Comparison of ENCODE assay signal across 8 cellular contexts in genomic region chr13:22926176-22927007, GRCh38.
A peak's percentile ranks its signal among the peaks of the same experiment; 100 is the strongest.
DNase-seq lines count a peak whose midpoint lies in the region; ATAC-seq and TF ChIP-seq lines count a peak whose summit lies in the region.

No MANE protein-coding gene starts in this region.

- H3K4me3 Mint-ChIP-seq in naive thymus-derived CD4-positive, alpha-beta T cell = peak overlapping the region in 6 of 10 donors; percentile 12 to 77 (median 52)

- TF ChIP-seq EP300 in esophagus muscularis mucosa (IDR thresholded peaks at IDR 0.05) = no peak

- H3K9me3 Mint-ChIP-seq in naive thymus-derived CD4-positive, alpha-beta T cell = peaks cover 0 to 17% (median 2%) of the 10 kb centered on the region in 11 donors

- POLR2A ChIA-PET in naive thymus-derived CD4-positive, alpha-beta T cell (lab: Charles Lee) = no interaction called here

- H3K36me3 Mint-ChIP-seq in naive thymus-derived CD4-positive, alpha-beta T cell = peaks cover 0 to 7% (median 0%) of the 10 kb centered on the region in 5 donors

- WGBS in esophagus muscularis mucosa = 8% methylated on average over 34 of the region's 70 CpGs

- H3K4me1 Mint-ChIP-seq in naive thymus-derived CD4-positive, alpha-beta T cell = peaks cover 3 to 18% (median 8%) of the 10 kb centered on the region in 7 donors

- H3K27ac Mint-ChIP-seq in naive thymus-derived CD4-positive, alpha-beta T cell = no peak overlapping the region

- ATAC-seq in HG03045 (IDR thresholded peaks at IDR 0.05; ENCODE audit: unreplicated experiment) = peak; percentile 36
- ATAC-seq in naive thymus-derived CD4-positive, alpha-beta T cell = peak; percentile 40
- no peak for ATAC-seq in HG03108 (IDR thresholded peaks at IDR 0.05; ENCODE audit: unreplicated experiment)
- no peak for ATAC-seq in HG03342 (IDR thresholded peaks at IDR 0.05; ENCODE audit: unreplicated experiment)

- DNase-seq in Ammon's horn (ENCODE audit: low spot score) (peak; percentile 49), esophagus muscularis mucosa (ENCODE audit: extremely low spot score) (no peak), NCI-H2227 treated with DMSO at 0.1 percent for 48 hours (lab: John Stamatoyannopoulos, UW) (no peak), BE2C (no peak)
- no peak for DNase-seq in naive thymus-derived CD4-positive, alpha-beta T cell

- H3K27me3 ChIP-seq in esophagus muscularis mucosa (no peaks in the 10 kb centered on the region), BE2C (no peaks in the 10 kb centered on the region)
- H3K27me3 ChIP-seq in naive thymus-derived CD4-positive, alpha-beta T cell (ENCODE audit: control insufficient read depth in 2 of 2, insufficient read depth in 2 of 2, low read length in 2 of 2) = no peaks in the 10 kb centered on the region

- H3K9me3 ChIP-seq in esophagus muscularis mucosa (no peaks in the 10 kb centered on the region), BE2C (no peaks in the 10 kb centered on the region; the same call in 1 of the 2 replicates)
- H3K9me3 ChIP-seq in naive thymus-derived CD4-positive, alpha-beta T cell (ENCODE audit: control insufficient read depth in 2 of 3, low read length in 3 of 3) = no peaks in the 10 kb centered on the region

- H3K27me3 Mint-ChIP-seq in naive thymus-derived CD4-positive, alpha-beta T cell = peaks cover 31 to 52% (median 40%) of the 10 kb centered on the region in 5 donors

- no peaks in the 10 kb centered on the region for H3K36me3 ChIP-seq in esophagus muscularis mucosa
- H3K36me3 ChIP-seq in naive thymus-derived CD4-positive, alpha-beta T cell (ENCODE audit: control insufficient read depth in 2 of 3, insufficient read depth in 3 of 3, low read length in 3 of 3) = no peaks in the 10 kb centered on the region
- H3K36me3 ChIP-seq in BE2C = no peaks in the 10 kb centered on the region

- TF ChIP-seq POLR2A in esophagus muscularis mucosa (IDR thresholded peaks at IDR 0.05; ENCODE audit: low read depth) = no peak

- TF ChIP-seq CTCF in esophagus muscularis mucosa (IDR thresholded peaks at IDR 0.05) = peak in 1 of 3 experiments; percentile 10
- no peak for TF ChIP-seq CTCF in BE2C (IDR thresholded peaks at IDR 0.05; ENCODE audit: low read depth, low read length)

- peak overlapping the region; percentile 58 to 83 (median 70) for H3K27ac ChIP-seq in esophagus muscularis mucosa (replicated peaks in 1 of 4)
- H3K27ac ChIP-seq in naive thymus-derived CD4-positive, alpha-beta T cell (ENCODE audit: low read depth, low read length) = no peak overlapping the region

- H3K4me1 ChIP-seq in esophagus muscularis mucosa (peaks cover 0 to 25% (median 13%) of the 10 kb centered on the region in 4 donors), BE2C (no peaks in the 10 kb centered on the region)
- H3K4me1 ChIP-seq in naive thymus-derived CD4-positive, alpha-beta T cell (ENCODE audit: control insufficient read depth in 2 of 2, insufficient read depth in 2 of 2, low read length in 2 of 2) = no peaks in the 10 kb centered on the region

- intact Hi-C loops in esophagus muscularis mucosa (cut with DNase I) = no loop called here
- intact Hi-C loops in naive thymus-derived CD4-positive, alpha-beta T cell (cut with micrococcal nuclease) = no loop called here

- H3K4me3 ChIP-seq in esophagus muscularis mucosa = peak overlapping the region; percentile 59 to 64 (median 62)
- no peak overlapping the region for H3K4me3 ChIP-seq in naive thymus-derived CD4-positive, alpha-beta T cell (ENCODE audit: low read length)
- H3K4me3 ChIP-seq in BE2C (ENCODE audit: low read depth, low read length) = no peak overlapping the region

- CTCF ChIA-PET in naive thymus-derived CD4-positive, alpha-beta T cell (lab: Charles Lee) = no interaction called here

Comparison
In these comparisons a context has a peak if more than half of its experiments do, and no peak if none do; other contexts are left out.
1. ATAC-seq: peak in HG03045 (single experiment) and naive thymus-derived CD4-positive, alpha-beta T cell (single experiment); none in HG03108 (single experiment) and HG03342 (single experiment).
2. H3K4me3 ChIP-seq: peak in esophagus muscularis mucosa (4 of 4); none in naive thymus-derived CD4-positive, alpha-beta T cell (single experiment) and BE2C (single experiment).